Comparison of ENCODE assay signal across 15 cellular contexts in genomic region chrX:31608651-31609050, GRCh38.
DNase-seq lines count a peak whose midpoint lies in the region; ATAC-seq and TF ChIP-seq lines count a peak whose summit lies in the region.
"Had no signal": no experiment of that assay in that cellular context is flagged by ENCODE, and none has a peak within 500 bp of the region (broad histone marks: within the 10 kb centered on the region; RNA-seq: fewer than 3 reads in every experiment).

No MANE protein-coding gene starts in this region.

- WGBS in mesenchymal stem cell = 100% methylated on average over 2 of the region's 2 CpGs

- TF ChIP-seq POLR2A in erythroblast (IDR thresholded peaks at IDR 0.05; ENCODE audit: low read length) = no peak

- H3K18ac ChIP-seq in mesenchymal stem cell (ENCODE audit: low read depth in 1 of 2, low read length in 2 of 2) = peak overlapping the region in 1 of 2 experiments; percentile 0

- H3K79me1 ChIP-seq in mesenchymal stem cell (replicated peaks; ENCODE audit: low read length, poor library complexity, severe bottlenecking) = no peaks in the 10 kb centered on the region

- H3K4me2 ChIP-seq in OCI-LY3 (ENCODE audit: low read length) = peak overlapping the region; percentile 31
- H3K4me2 ChIP-seq in mesenchymal stem cell (ENCODE audit: low read length, poor library complexity, severe bottlenecking) = no peak overlapping the region

- H4K91ac ChIP-seq in mesenchymal stem cell (ENCODE audit: low read length) = no peak overlapping the region

- peaks cover 32% of the 10 kb centered on the region for H3K4me1 ChIP-seq in ACC112 (ENCODE audit: control insufficient read depth, insufficient read depth, low read length, unreplicated experiment)
- H3K4me1 ChIP-seq in OCI-LY3 (ENCODE audit: low read length) = peaks cover 42% of the 10 kb centered on the region
- H3K4me1 ChIP-seq in mesenchymal stem cell (ENCODE audit: control insufficient read depth, insufficient read depth, low read depth, low read length) = no peaks in the 10 kb centered on the region

- H2BK5ac ChIP-seq in mesenchymal stem cell (ENCODE audit: low read depth, low read length, poor library complexity, severe bottlenecking) = no peak overlapping the region

- H3K14ac ChIP-seq in mesenchymal stem cell (ENCODE audit: low read length in 2 of 2) = no peak overlapping the region

- no peak overlapping the region for H2BK12ac ChIP-seq in mesenchymal stem cell (ENCODE audit: low read length in 2 of 2)

- no peak overlapping the region for H2BK15ac ChIP-seq in mesenchymal stem cell (ENCODE audit: low read depth, poor library complexity, severe bottlenecking)

- H3K9me3 ChIP-seq in OCI-LY3 (ENCODE audit: insufficient read depth, low read length) = peaks cover 16% of the 10 kb centered on the region
- no peaks in the 10 kb centered on the region for H3K9me3 ChIP-seq in mesenchymal stem cell (ENCODE audit: control insufficient read depth, low read length)

- H3K4me3 ChIP-seq in ACC112 (ENCODE audit: low read depth, low read length) (no peak overlapping the region), OCI-LY3 (ENCODE audit: low read length) (no peak overlapping the region), mesenchymal stem cell (ENCODE audit: insufficient read depth in 1 of 2, low read depth in 1 of 2, low read length in 2 of 2) (no peak overlapping the region)
- H3K4me3 ChIP-seq: K562 had no signal

- H2BK120ac ChIP-seq in mesenchymal stem cell (ENCODE audit: low read depth, low read length) = no peak overlapping the region

- DNase-seq in epithelial cell of prostate (ENCODE audit: low read depth, low spot score) = no peak
- no peak for DNase-seq in mesenchymal stem cell
- DNase-seq in activated T-cell treated with anti-CD3 and anti-CD28 coated beads for 4 hours = no peak
- DNase-seq in NCI-H510A (lab: John Stamatoyannopoulos, UW) = no peak
- DNase-seq in erythroblast (lab: John Stamatoyannopoulos, UW) = no peak
- DNase-seq: C1 segment of cervical spinal cord; DMS153; NCI-H1436 treated with DMSO at 0.1 percent for 48 hours; NCI-H2081 treated with DMSO at 0.1 percent for 48 hours; NCI-H69; NK-92 treated with Interleukin-12 subunit alpha and Interleukin-12 subunit beta, amount 100 ng/mL, for 24 hours had no signal

- no peak for TF ChIP-seq CTCF in OCI-LY3 (IDR thresholded peaks at IDR 0.05; ENCODE audit: low read depth, low read length)

- ATAC-seq in GM21825 (IDR thresholded peaks at IDR 0.05; ENCODE audit: unreplicated experiment) = no peak
- ATAC-seq: K562 had no signal

- H3K9ac ChIP-seq in OCI-LY3 (ENCODE audit: low read length) (0 out of 2 replicates have a peak overlapping the region, but pooled peaks have one; percentile 1), mesenchymal stem cell (ENCODE audit: low read length) (no peak overlapping the region)

- no peak overlapping the region for H2AK5ac ChIP-seq in mesenchymal stem cell (ENCODE audit: low read length, severe bottlenecking)

- H3K79me2 ChIP-seq in ACC112 (ENCODE audit: control insufficient read depth, insufficient read depth, low read length, unreplicated experiment) (no peaks in the 10 kb centered on the region), OCI-LY3 (ENCODE audit: low read length) (no peaks in the 10 kb centered on the region)

- peak overlapping the region in 1 of 2 experiments; percentile 26 for H3K4ac ChIP-seq in mesenchymal stem cell (ENCODE audit: low read depth in 1 of 2, low read length in 2 of 2)

- no peaks in the 10 kb centered on the region for H4K20me1 ChIP-seq in OCI-LY3 (ENCODE audit: insufficient read depth, low read length)

- no peaks in the 10 kb centered on the region for H3K27me3 ChIP-seq in ACC112 (ENCODE audit: insufficient read depth, low read length)
- no peaks in the 10 kb centered on the region for H3K27me3 ChIP-seq in OCI-LY3 (ENCODE audit: low read depth, low read length)
- H3K27me3 ChIP-seq in mesenchymal stem cell (ENCODE audit: control insufficient read depth in 1 of 2, insufficient read depth in 1 of 2, low read length in 2 of 2) = no peaks in the 10 kb centered on the region

- peak overlapping the region; percentile 86 for H3K27ac ChIP-seq in ACC112 (ENCODE audit: low read depth, low read length)
- peak overlapping the region; percentile 31 for H3K27ac ChIP-seq in OCI-LY3 (ENCODE audit: low read length)
- H3K27ac ChIP-seq in epithelial cell of prostate = peak overlapping the region; percentile 95
- H3K27ac ChIP-seq in mesenchymal stem cell (ENCODE audit: low read length, poor library complexity, severe bottlenecking) = peak overlapping the region; percentile 59

- no peak overlapping the region for H3K23ac ChIP-seq in mesenchymal stem cell (ENCODE audit: low read length in 2 of 2)

- H2AFZ ChIP-seq in ACC112 (ENCODE audit: low read length, unreplicated experiment) = peak overlapping the region; percentile 91
- H2AFZ ChIP-seq in OCI-LY3 (ENCODE audit: low read depth, low read length) = no peak overlapping the region
- no peak overlapping the region for H2AFZ ChIP-seq in mesenchymal stem cell (ENCODE audit: low read depth, low read length)

- no peaks in the 10 kb centered on the region for H3K36me3 ChIP-seq in ACC112 (ENCODE audit: insufficient read depth, low read length)
- peaks cover 25% of the 10 kb centered on the region for H3K36me3 ChIP-seq in OCI-LY3 (replicated peaks; ENCODE audit: low read depth, low read length)
- no peaks in the 10 kb centered on the region for H3K36me3 ChIP-seq in mesenchymal stem cell (ENCODE audit: control insufficient read depth in 1 of 2, insufficient read depth in 2 of 2, low read depth in 1 of 2, low read length in 2 of 2)

- H4K8ac ChIP-seq in mesenchymal stem cell (ENCODE audit: low read length) = no peak overlapping the region

Comparison
In these comparisons a context has a peak if more than half of its experiments do, and no peak if none do; other contexts are left out.
1. H3K27ac ChIP-seq: peak in every context shown above with its lines; median percentile 95 in epithelial cell of prostate; 86 in ACC112; 59 in mesenchymal stem cell; 31 in OCI-LY3.